Comparison of ENCODE assay signal across 10 cellular contexts in the genomic region with DNA sequence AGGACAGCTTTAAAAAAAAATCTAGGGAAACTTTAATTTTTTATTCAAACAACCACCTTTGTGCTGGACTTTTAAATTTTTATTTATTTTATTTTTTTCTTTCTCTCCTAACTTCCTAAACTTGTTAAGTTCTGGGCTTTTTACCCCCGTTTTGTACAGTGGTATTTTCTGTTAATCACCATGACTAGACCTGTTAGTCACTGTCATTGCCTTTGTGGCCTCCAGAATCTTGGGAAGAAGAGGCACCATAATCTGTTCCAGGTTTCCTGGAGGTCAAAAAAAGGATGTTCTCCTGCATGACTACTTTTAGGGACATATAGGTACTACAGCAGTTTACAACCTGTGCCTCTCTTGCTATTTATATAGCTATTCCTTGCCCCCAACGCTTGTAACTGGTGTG.
"Had no signal": no experiment of that assay in that cellular context is flagged by ENCODE, and none has a peak within 500 bp of the region (broad histone marks: within the 10 kb centered on the region; RNA-seq: fewer than 3 reads in every experiment).

No MANE protein-coding gene starts in this region.

- DNase-seq: activated CD8-positive, alpha-beta memory T cell treated with anti-CD3 and anti-CD28 coated beads, Interleukin-2, amount 10 ng/mL, durations not matched to agents 7 days and 5 days; activated gamma-delta T cell; activated T-cell treated with anti-CD3 and anti-CD28 coated beads, Interleukin-2, amount 50 U/mL, for 4 hours; effector CD4-positive, alpha-beta T cell; natural killer cell; stimulated activated CD4-positive, alpha-beta T cell treated with anti-CD3 and anti-CD28 coated beads, Interleukin-4, amount 100 ng/mL, for 1 hour; stimulated activated CD8-positive, alpha-beta memory T cell treated with anti-CD3 and anti-CD28 coated beads, Interleukin-4, amount 100 ng/mL, for 48 hours; testis had no signal

- H3K4me1 Mint-ChIP-seq: natural killer cell had no signal

- H3K4me3 Mint-ChIP-seq: activated CD8-positive, alpha-beta memory T cell treated with anti-CD3 and anti-CD28 coated beads, Interleukin-2, amount 10 ng/mL, durations not matched to agents 7 days and 5 days; activated naive CD8-positive, alpha-beta T cell; activated T-cell treated with anti-CD3 and anti-CD28 coated beads, Interleukin-2, amount 50 U/mL, for 4 hours; natural killer cell had no signal

- H3K27me3 ChIP-seq: testis had no signal

- H3K36me3 Mint-ChIP-seq: activated CD8-positive, alpha-beta memory T cell treated with anti-CD3 and anti-CD28 coated beads, Interleukin-2, amount 10 ng/mL, durations not matched to agents 7 days and 5 days; natural killer cell had no signal

- H3K27ac Mint-ChIP-seq: activated CD8-positive, alpha-beta memory T cell treated with anti-CD3 and anti-CD28 coated beads, Interleukin-2, amount 10 ng/mL, durations not matched to agents 7 days and 5 days; natural killer cell had no signal

- H3K9me3 ChIP-seq: testis had no signal

- H3K27me3 Mint-ChIP-seq: activated CD8-positive, alpha-beta memory T cell treated with anti-CD3 and anti-CD28 coated beads, Interleukin-2, amount 10 ng/mL, durations not matched to agents 7 days and 5 days; activated naive CD8-positive, alpha-beta T cell had no signal

- H3K4me3 ChIP-seq: lung, testis had no signal

- ATAC-seq: natural killer cell had no signal

- H3K9me3 Mint-ChIP-seq: activated T-cell treated with anti-CD3 and anti-CD28 coated beads, Interleukin-2, amount 50 U/mL, for 4 hours; natural killer cell had no signal
